ENCODE assay signal across 13 cellular contexts in the genomic region with DNA sequence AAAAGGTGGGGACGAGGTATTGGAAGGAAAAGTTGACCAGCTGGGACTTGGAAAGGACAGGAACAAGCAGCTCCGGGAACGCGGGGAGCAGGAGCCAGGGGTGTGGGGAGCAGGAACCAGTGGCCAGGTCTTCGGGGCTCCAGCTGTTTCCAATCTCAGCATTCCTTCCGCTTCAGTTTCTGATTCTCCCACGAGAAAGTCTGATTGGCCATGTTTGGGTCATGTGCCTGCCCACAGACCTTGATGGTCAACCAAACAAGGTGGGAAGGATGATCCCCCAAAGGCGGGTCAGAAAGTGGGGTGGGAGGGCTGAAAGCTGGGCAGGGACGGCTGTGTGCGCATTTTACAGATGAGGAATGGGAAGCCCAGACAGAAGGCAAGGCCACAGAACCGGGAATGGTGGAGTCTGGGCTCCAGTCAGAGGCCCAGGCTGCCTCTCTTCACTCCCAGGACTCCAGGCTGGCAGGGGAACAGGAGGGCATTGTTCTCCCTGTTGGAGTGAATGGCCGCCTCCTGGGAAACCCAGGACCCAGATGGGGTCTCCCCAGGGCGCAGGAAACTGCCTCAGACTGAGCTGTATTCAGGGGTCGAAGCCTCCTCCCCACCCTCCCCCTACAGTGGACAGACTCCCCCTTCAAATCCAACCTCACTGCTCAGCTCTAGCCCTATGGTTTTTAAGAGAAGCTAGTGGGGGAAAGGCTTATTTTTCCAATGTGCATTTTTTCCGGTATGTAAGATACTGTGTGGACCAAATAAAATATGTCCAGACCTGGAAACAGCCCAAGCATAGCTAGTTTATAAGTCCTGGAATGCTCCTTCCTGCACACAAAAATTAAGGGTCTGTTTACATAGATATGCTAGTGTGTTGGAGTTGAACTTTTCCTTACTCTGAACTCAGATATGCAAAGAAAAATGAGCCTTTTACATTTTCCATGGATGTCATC. TPM values are rescaled to one million over a fixed set of nuclear protein-coding genes. Genes with fewer than 3 reads are reported as not detected.
DNase-seq lines count a peak whose midpoint lies in the region; FAIRE-seq and TF ChIP-seq lines count a peak whose summit lies in the region.
"Had no signal": no experiment of that assay in that cellular context is flagged by ENCODE, and none has a peak within 500 bp of the region (broad histone marks: within the 10 kb centered on the region; RNA-seq: fewer than 3 reads in every experiment).

No MANE protein-coding gene starts in this region.

- TF ChIP-seq CTCF in choroid plexus epithelial cell (conservative IDR thresholded peaks at IDR 0.05; ENCODE audit: low read depth, low read length): no peak
- TF ChIP-seq CTCF in kidney (IDR thresholded peaks at IDR 0.05; ENCODE audit: borderline replicate concordance, extremely low read depth, insufficient read depth): no peak

- no peaks in the 10 kb centered on the region for H3K27me3 ChIP-seq in stomach smooth muscle (ENCODE audit: control insufficient read depth in 1 of 2, insufficient read depth in 2 of 2, low read length in 2 of 2)
- H3K27me3 ChIP-seq in HAP-1 (ENCODE audit: low read depth): no peaks in the 10 kb centered on the region

- FAIRE-seq in HTR-8/SVneo (lab: Jason Lieb, UNC): peak; percentile 23
- FAIRE-seq in kidney (lab: Jason Lieb, UNC): no peak
- FAIRE-seq: GM12878 had no signal

- H3K9ac ChIP-seq in kidney (ENCODE audit: low read length in 2 of 2) (no peak overlapping the region), stomach smooth muscle (ENCODE audit: low read length in 2 of 2) (no peak overlapping the region)
- H3K9ac ChIP-seq: parathyroid adenoma had no signal

- H3K36me3 ChIP-seq in kidney (ENCODE audit: control insufficient read depth in 1 of 2, insufficient read depth in 2 of 2, low read length in 2 of 2) (no peaks in the 10 kb centered on the region), stomach smooth muscle (ENCODE audit: control insufficient read depth in 2 of 2, insufficient read depth in 2 of 2, low read length in 2 of 2) (no peaks in the 10 kb centered on the region), HAP-1 (replicated peaks) (no peaks in the 10 kb centered on the region)
- H3K36me3 ChIP-seq: WERI-Rb-1 had no signal

- H3K4me1 ChIP-seq in kidney (ENCODE audit: control insufficient read depth in 1 of 2, insufficient read depth in 1 of 2, low read depth in 1 of 2, low read length in 2 of 2) (peaks cover 0 to 5% of the 10 kb centered on the region in 2 donors), stomach smooth muscle (ENCODE audit: control insufficient read depth, insufficient read depth, low read length) (peaks cover 36% of the 10 kb centered on the region), HAP-1 (no peaks in the 10 kb centered on the region)
- H3K4me1 ChIP-seq: parathyroid adenoma had no signal

- intact Hi-C loops in kidney (cut with DNase I): no loop called here

- DNase-seq in HTR-8/SVneo (ENCODE audit: insufficient read length, low spot score) (no peak), choroid plexus epithelial cell (ENCODE audit: low read depth) (peak; percentile 88), kidney (peak; percentile 41), substantia nigra (lab: John Stamatoyannopoulos, UW) (no peak), DMS 273 treated with DMSO at 0.1 percent for 48 hours (lab: John Stamatoyannopoulos, UW) (no peak), HAP-1 (ENCODE audit: low spot score in 2 of 2) (no peak), NCI-H146 treated with DMSO at 0.1 percent for 48 hours (lab: John Stamatoyannopoulos, UW; ENCODE audit: unreplicated experiment) (no peak)
- DNase-seq: OCI-M1, WERI-Rb-1 had no signal

- H3K27ac ChIP-seq in kidney (ENCODE audit: low read depth in 2 of 2, low read length in 2 of 2) (no peak overlapping the region), stomach smooth muscle (ENCODE audit: low read length) (peak overlapping the region; percentile 37), substantia nigra (ENCODE audit: low read depth, low read length, poor library complexity, severe bottlenecking) (no peak overlapping the region)
- H3K27ac ChIP-seq: parathyroid adenoma, WERI-Rb-1 had no signal

- in situ Hi-C loops in HAP-1 (cut with MboI; ENCODE audit: low sequenced_read_pairs): no loop called here

- H3K4me3 ChIP-seq in choroid plexus epithelial cell (ENCODE audit: low read depth, low read length) (no peak overlapping the region), kidney (ENCODE audit: low read length in 2 of 2) (no peak overlapping the region), stomach smooth muscle (ENCODE audit: low read length in 2 of 2) (no peak overlapping the region), HAP-1 (no peak overlapping the region)
- H3K4me3 ChIP-seq: GM12878 had no signal

- H3K9me3 ChIP-seq in kidney (ENCODE audit: control insufficient read depth in 1 of 2, low read length in 2 of 2): peaks cover 0 to 4% of the 10 kb centered on the region in 2 donors
- peaks cover 8 to 15% of the 10 kb centered on the region in 2 donors for H3K9me3 ChIP-seq in stomach smooth muscle (ENCODE audit: control insufficient read depth in 2 of 2, low read length in 2 of 2)
- no peaks in the 10 kb centered on the region for H3K9me3 ChIP-seq in HAP-1

RNA-seq across cellular contexts. Expression of gene PTGIS, which starts 12.2 kb away (rescaled TPM):
- 24.1 TPM for total RNA-seq in kidney
- polyA plus RNA-seq in kidney (ENCODE audit: insufficient read depth, low read depth, low replicate concordance): 3.1 TPM
- polyA plus RNA-seq: GM12878, IgD-negative memory B cell had no signal

Comparison
In these comparisons a context has a peak if more than half of its experiments do, and no peak if none do; other contexts are left out.
1. DNase-seq: peak in choroid plexus epithelial cell (single experiment) and kidney (single experiment); none in HTR-8/SVneo (single experiment), substantia nigra (0 of 49), DMS 273 treated with DMSO at 0.1 percent for 48 hours (single experiment), HAP-1 (0 of 2) and NCI-H146 treated with DMSO at 0.1 percent for 48 hours (single experiment).